Comparison of ENCODE assay signal across 24 cellular contexts in genomic region chr3:46085421-46086082, GRCh38. TPM values are rescaled to one million over a fixed set of nuclear protein-coding genes. Genes with fewer than 3 reads are reported as not detected.
"Had no signal": no experiment of that assay in that cellular context is flagged by ENCODE, and none has a peak within 500 bp of the region (broad histone marks: within the 10 kb centered on the region; RNA-seq: fewer than 3 reads in every experiment).

No MANE protein-coding gene starts in this region.

- H3K4me3 ChIP-seq: adrenal gland, gastrocnemius medialis, heart left ventricle, neural progenitor cell, right lobe of liver, smooth muscle cell, testis, upper lobe of right lung had no signal

- H3K27me3 Mint-ChIP-seq: effector memory CD8-positive, alpha-beta T cell; stimulated activated memory B cell treated with anti-CD40 and anti-IgM and Interleukin-4, amounts not matched to agents 10 μg/mL and 1 μg/mL and 100 μg/mL, for 72 hours had no signal

- H3K9me3 Mint-ChIP-seq: activated naive CD4-positive, alpha-beta T cell treated with anti-CD3 and anti-CD28 coated beads for 36 hours; activated T-cell treated with anti-CD3 and anti-CD28 coated beads, Interleukin-2, amount 50 U/mL, for 4 hours; effector memory CD8-positive, alpha-beta T cell; neural progenitor cell; stimulated activated memory B cell treated with anti-CD40 and anti-IgM and Interleukin-4, amounts not matched to agents 10 μg/mL and 1 μg/mL and 100 μg/mL, for 72 hours had no signal

- ATAC-seq: activated T-cell treated with anti-CD3 and anti-CD28 coated beads, Interleukin-2, amount 50 U/mL, for 4 hours; effector memory CD8-positive, alpha-beta T cell; gastrocnemius medialis; heart left ventricle; left lung; right lobe of liver; stimulated activated memory B cell treated with anti-CD40 and anti-IgM and Interleukin-4, amounts not matched to agents 10 μg/mL and 1 μg/mL and 100 μg/mL, for 72 hours; upper lobe of right lung had no signal

- DNase-seq: activated CD4-positive, alpha-beta T cell treated with anti-CD3 and anti-CD28 coated beads, Interleukin-2, amount 50 U/mL, for 4 hours; activated naive CD4-positive, alpha-beta T cell treated with anti-CD3 and anti-CD28 coated beads for 36 hours; activated T-cell treated with anti-CD3 and anti-CD28 coated beads, Interleukin-2, amount 50 U/mL, for 4 hours; adrenal gland; dermis blood vessel endothelial cell; effector memory CD8-positive, alpha-beta T cell; gastrocnemius medialis; heart left ventricle; left lung; mammary epithelial cell; right lobe of liver; stimulated activated CD4-positive, alpha-beta T cell treated with anti-CD3 and anti-CD28 coated beads, Interleukin-4, amount 100 ng/mL, for 4 hours; testis; upper lobe of right lung; WERI-Rb-1 had no signal

- H3K27ac ChIP-seq: adrenal gland, gastrocnemius medialis, heart left ventricle, neural progenitor cell, right lobe of liver, testis, upper lobe of right lung, WERI-Rb-1 had no signal

- H3K4me1 Mint-ChIP-seq: neural progenitor cell had no signal

- H3K9ac ChIP-seq: neural progenitor cell had no signal

- H3K36me3 Mint-ChIP-seq: neural progenitor cell; stimulated activated memory B cell treated with anti-CD40 and anti-IgM and Interleukin-4, amounts not matched to agents 10 μg/mL and 1 μg/mL and 100 μg/mL, for 72 hours had no signal

- H3K4me1 ChIP-seq: gastrocnemius medialis, neural progenitor cell, right lobe of liver had no signal

- H3K27ac Mint-ChIP-seq: activated naive CD4-positive, alpha-beta T cell treated with anti-CD3 and anti-CD28 coated beads for 36 hours; effector memory CD8-positive, alpha-beta T cell; stimulated activated memory B cell treated with anti-CD40 and anti-IgM and Interleukin-4, amounts not matched to agents 10 μg/mL and 1 μg/mL and 100 μg/mL, for 72 hours had no signal

- H3K4me3 Mint-ChIP-seq: activated naive CD4-positive, alpha-beta T cell treated with anti-CD3 and anti-CD28 coated beads for 36 hours; activated T-cell treated with anti-CD3 and anti-CD28 coated beads, Interleukin-2, amount 50 U/mL, for 4 hours; effector memory CD8-positive, alpha-beta T cell; neural progenitor cell; stimulated activated memory B cell treated with anti-CD40 and anti-IgM and Interleukin-4, amounts not matched to agents 10 μg/mL and 1 μg/mL and 100 μg/mL, for 72 hours had no signal

- H3K27me3 ChIP-seq: adrenal gland, gastrocnemius medialis, heart left ventricle, left lung, neural progenitor cell, right lobe of liver, testis, upper lobe of right lung had no signal

- H2AFZ ChIP-seq: neural progenitor cell had no signal

- H3K36me3 ChIP-seq: adrenal gland, gastrocnemius medialis, heart left ventricle, left lung, neural progenitor cell, right lobe of liver, upper lobe of right lung, WERI-Rb-1 had no signal

- H3K9me3 ChIP-seq: adrenal gland, gastrocnemius medialis, heart left ventricle, left lung, right lobe of liver, testis, upper lobe of right lung had no signal

- H3K4me2 ChIP-seq: neural progenitor cell, smooth muscle cell had no signal

RNA-seq across cellular contexts. Expression of gene XCR1, which starts 58.3 kb away (rescaled TPM):
- total RNA-seq: activated naive CD4-positive, alpha-beta T cell treated with anti-CD3 and anti-CD28 coated beads for 36 hours; activated T-cell treated with anti-CD3 and anti-CD28 coated beads, Interleukin-2, amount 50 U/mL, for 4 hours; cerebellum; dermis blood vessel endothelial cell; kidney epithelial cell; mammary epithelial cell; myocyte; osteocyte; pulmonary artery endothelial cell; T-helper 2 cell treated with Interferon-gamma antibody and Interleukin-4, amounts not matched to agents 100 ng/mL and 5 ng/mL, for 36 hours had no signal
